ENCODE assay signal across 16 cellular contexts in genomic region chr14:83255015-83255726, GRCh38.
A peak's percentile ranks its signal among the peaks of the same experiment; 100 is the strongest.
DNase-seq lines count a peak whose midpoint lies in the region; ATAC-seq, FAIRE-seq and TF ChIP-seq lines count a peak whose summit lies in the region.
"Had no signal": no experiment of that assay in that cellular context is flagged by ENCODE, and none has a peak within 500 bp of the region (broad histone marks: within the 10 kb centered on the region; RNA-seq: fewer than 3 reads in every experiment).

No MANE protein-coding gene starts in this region.

- DNase-seq in GM12865 (ENCODE audit: low read depth): peak; percentile 11
- DNase-seq in KBM-7: peak; percentile 1
- peak; percentile 19 for DNase-seq in GM12878 (ENCODE audit: low read depth, low spot score)
- no peak for DNase-seq in HUDEP-2 (lab: John Stamatoyannopoulos, UW; ENCODE audit: unreplicated experiment in 76 of 76)
- DNase-seq in nucleus accumbens (lab: John Stamatoyannopoulos, UW): no peak
- no peak for DNase-seq in COR-L47 (lab: John Stamatoyannopoulos, UW)
- DNase-seq in NCI-H146 treated with DMSO at 0.1 percent for 48 hours (lab: John Stamatoyannopoulos, UW; ENCODE audit: unreplicated experiment): no peak
- DNase-seq: brain microvascular endothelial cell, GOT3, hippocampal formation, mesendoderm, NCI-H1092 treated with DMSO at 0.1 percent for 48 hours, NCI-H526, posterior cingulate gyrus, SK-N-SH had no signal

- 2% methylated on average over 2 of the region's 2 CpGs for WGBS in GM12878 (ENCODE audit: insufficient coverage, insufficient replicate concordance, low lambda C conversion rate, missing lambda C conversion rate)

- ATAC-seq in HG02623 (IDR thresholded peaks at IDR 0.05; ENCODE audit: unreplicated experiment) (peak; percentile 61), GM12878 (peak; percentile 87)

- TF ChIP-seq POLR2A in GM12878 (IDR thresholded peaks at IDR 0.05; ENCODE audit: low read depth, low read length): no peak

- in situ Hi-C loops in KBM-7 (cut with MboI; ENCODE audit: low pct_unique_long_range_greater_than_20kb, low sequenced_read_pairs) (no loop called here), GM12878 (cut with MboI) (no loop called here)

- TF ChIP-seq CTCF in GM12865 (IDR thresholded peaks at IDR 0.05; ENCODE audit: insufficient read depth, low read depth, low read length, missing control alignments) (no peak), GM12878 (IDR thresholded peaks at IDR 0.05 in 2 of 3, conservative IDR thresholded peaks at IDR 0.05 in 1 of 3; ENCODE audit: control insufficient read depth in 2 of 3, extremely low read depth in 1 of 3, insufficient read depth in 1 of 3, low read depth in 3 of 3, low read length in 3 of 3) (no peak)

- no peaks in the 10 kb centered on the region for H3K4me1 ChIP-seq in GM12878 (ENCODE audit: control insufficient read depth, insufficient read depth, low read length)

- no peak for TF ChIP-seq EP300 in GM12878 (IDR thresholded peaks at IDR 0.05; ENCODE audit: borderline replicate concordance in 1 of 2, control insufficient read depth in 1 of 2, low read depth in 2 of 2, low read length in 2 of 2)

- no peak overlapping the region for H3K27ac ChIP-seq in GM12878 (ENCODE audit: control insufficient read depth, insufficient read depth)
- H3K27ac ChIP-seq: brain microvascular endothelial cell had no signal

- H3K27me3 ChIP-seq in GM12878 (replicated peaks in 1 of 2; ENCODE audit: control insufficient read depth in 2 of 2, insufficient read depth in 2 of 2, low read length in 1 of 2): no peaks in the 10 kb centered on the region
- H3K27me3 ChIP-seq: brain microvascular endothelial cell had no signal

- intact Hi-C loops in GM12878 (cut with micrococcal nuclease; ENCODE audit: unreplicated experiment): no loop called here

- SMC1A ChIA-PET in GM12878 (lab: Charles Lee; ENCODE audit: uncharacterized antibody, unreplicated experiment): interaction anchor here (0.6 to 1.2 kb wide), 2 partner anchors 31 to 81 kb away, joined by 3 to 4 read pairs; no protein-coding TSS in a partner anchor

- H3K9me3 ChIP-seq in GM12878 (replicated peaks; ENCODE audit: control insufficient read depth, insufficient read depth, low read length): no peaks in the 10 kb centered on the region
- H3K9me3 ChIP-seq: SK-N-SH had no signal

- FAIRE-seq in GM12878 (lab: Jason Lieb, UNC): no peak

- H3K36me3 ChIP-seq in GM12878 (ENCODE audit: control insufficient read depth in 2 of 2, insufficient read depth in 2 of 2, low read length in 1 of 2): no peaks in the 10 kb centered on the region
- H3K36me3 ChIP-seq: brain microvascular endothelial cell had no signal

- CTCF ChIA-PET in GM12878 (lab: Yijun Ruan, JAX): no interaction called here

- no peak overlapping the region for H3K4me3 ChIP-seq in GM12865 (ENCODE audit: low read depth, low read length)
- no peak overlapping the region for H3K4me3 ChIP-seq in GM12878

- no TSS peak for BruUV-seq in GM12878 (replicated peaks; lab: Mats Ljungman, UMichigan)

- POLR2A ChIA-PET in GM12878 (lab: Charles Lee): no interaction called here

- RAD21 ChIA-PET in GM12878 (lab: Charles Lee; ENCODE audit: unreplicated experiment): no interaction called here

- TF ChIP-seq RAD21 in GM12878 (IDR thresholded peaks at IDR 0.05; ENCODE audit: insufficient read depth, low read depth, low read length): no peak

- H3K79me2 ChIP-seq in GM12878 (ENCODE audit: control insufficient read depth, insufficient read depth, low read length): no peaks in the 10 kb centered on the region

- no peak overlapping the region for H3K4me2 ChIP-seq in GM12878 (ENCODE audit: control insufficient read depth, insufficient read depth)
- H3K4me2 ChIP-seq: SK-N-SH had no signal

- no peak overlapping the region for H2AFZ ChIP-seq in GM12878 (ENCODE audit: control insufficient read depth, low read depth, low read length)

- no peaks in the 10 kb centered on the region for H4K20me1 ChIP-seq in GM12878 (ENCODE audit: control insufficient read depth, insufficient read depth)

- H3K9ac ChIP-seq in GM12878 (ENCODE audit: control insufficient read depth, insufficient read depth, low read length): no peak overlapping the region
- H3K9ac ChIP-seq: SK-N-SH had no signal

TF ChIP-seq in GM12878, 131 proteins besides CTCF, POLR2A, EP300 and RAD21:
- TF ChIP-seq MEF2B (IDR thresholded peaks at IDR 0.05; ENCODE audit: partially characterized antibody, poor library complexity, severe bottlenecking) (peak; percentile 94), NFIC (IDR thresholded peaks at IDR 0.05; ENCODE audit: low read depth, low read length) (peak; percentile 28; the same call in 1 of the 2 replicates), MTA2 (IDR thresholded peaks at IDR 0.05; ENCODE audit: low read depth) (peak; percentile 93), MLLT1 (IDR thresholded peaks at IDR 0.05) (peak; percentile 71; the same call in 1 of the 2 replicates), IKZF1 (conservative IDR thresholded peaks at IDR 0.05) (peak; percentile 54; the same call in 1 of the 2 replicates), ZNF622 (IDR thresholded peaks at IDR 0.05) (no peak), NR2F1 (conservative IDR thresholded peaks at IDR 0.05) (peak; percentile 73; the same call in 1 of the 2 replicates), BCL11A (IDR thresholded peaks at IDR 0.05; ENCODE audit: low read depth, low read length) (peak; percentile 74), GATAD2B (conservative IDR thresholded peaks at IDR 0.05; ENCODE audit: low read depth) (no peak), RUNX3 (IDR thresholded peaks at IDR 0.05; ENCODE audit: low read length) (peak; percentile 62), MEF2A (IDR thresholded peaks at IDR 0.05; ENCODE audit: insufficient read depth, low read depth, low read length) (no peak), NR2C1 (IDR thresholded peaks at IDR 0.05) (no peak), BMI1 (IDR thresholded peaks at IDR 0.05; ENCODE audit: borderline replicate concordance) (peak; percentile 1; the same call in 1 of the 2 replicates), ATF7 (IDR thresholded peaks at IDR 0.05; ENCODE audit: low read depth) (peak; percentile 40), PAX5 (IDR thresholded peaks at IDR 0.05; ENCODE audit: borderline replicate concordance, low read depth, low read length) (peak; percentile 38; the same call in 1 of the 2 replicates)
- TF ChIP-seq, protein P1, sequence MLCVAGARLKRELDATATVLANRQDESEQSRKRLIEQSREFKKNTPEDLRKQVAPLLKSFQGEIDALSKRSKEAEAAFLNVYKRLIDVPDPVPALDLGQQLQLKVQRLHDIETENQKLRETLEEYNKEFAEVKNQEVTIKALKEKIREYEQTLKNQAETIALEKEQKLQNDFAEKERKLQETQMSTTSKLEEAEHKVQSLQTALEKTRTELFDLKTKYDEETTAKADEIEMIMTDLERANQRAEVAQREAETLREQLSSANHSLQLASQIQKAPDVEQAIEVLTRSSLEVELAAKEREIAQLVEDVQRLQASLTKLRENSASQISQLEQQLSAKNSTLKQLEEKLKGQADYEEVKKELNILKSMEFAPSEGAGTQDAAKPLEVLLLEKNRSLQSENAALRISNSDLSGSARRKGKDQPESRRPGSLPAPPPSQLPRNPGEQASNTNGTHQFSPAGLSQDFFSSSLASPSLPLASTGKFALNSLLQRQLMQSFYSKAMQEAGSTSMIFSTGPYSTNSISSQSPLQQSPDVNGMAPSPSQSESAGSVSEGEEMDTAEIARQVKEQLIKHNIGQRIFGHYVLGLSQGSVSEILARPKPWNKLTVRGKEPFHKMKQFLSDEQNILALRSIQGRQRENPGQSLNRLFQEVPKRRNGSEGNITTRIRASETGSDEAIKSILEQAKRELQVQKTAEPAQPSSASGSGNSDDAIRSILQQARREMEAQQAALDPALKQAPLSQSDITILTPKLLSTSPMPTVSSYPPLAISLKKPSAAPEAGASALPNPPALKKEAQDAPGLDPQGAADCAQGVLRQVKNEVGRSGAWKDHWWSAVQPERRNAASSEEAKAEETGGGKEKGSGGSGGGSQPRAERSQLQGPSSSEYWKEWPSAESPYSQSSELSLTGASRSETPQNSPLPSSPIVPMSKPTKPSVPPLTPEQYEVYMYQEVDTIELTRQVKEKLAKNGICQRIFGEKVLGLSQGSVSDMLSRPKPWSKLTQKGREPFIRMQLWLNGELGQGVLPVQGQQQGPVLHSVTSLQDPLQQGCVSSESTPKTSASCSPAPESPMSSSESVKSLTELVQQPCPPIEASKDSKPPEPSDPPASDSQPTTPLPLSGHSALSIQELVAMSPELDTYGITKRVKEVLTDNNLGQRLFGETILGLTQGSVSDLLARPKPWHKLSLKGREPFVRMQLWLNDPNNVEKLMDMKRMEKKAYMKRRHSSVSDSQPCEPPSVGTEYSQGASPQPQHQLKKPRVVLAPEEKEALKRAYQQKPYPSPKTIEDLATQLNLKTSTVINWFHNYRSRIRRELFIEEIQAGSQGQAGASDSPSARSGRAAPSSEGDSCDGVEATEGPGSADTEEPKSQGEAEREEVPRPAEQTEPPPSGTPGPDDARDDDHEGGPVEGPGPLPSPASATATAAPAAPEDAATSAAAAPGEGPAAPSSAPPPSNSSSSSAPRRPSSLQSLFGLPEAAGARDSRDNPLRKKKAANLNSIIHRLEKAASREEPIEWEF (IDR thresholded peaks at IDR 0.05; ENCODE audit: insufficient replicate concordance, low read depth, low read length): no peak

Comparison
In these comparisons a context has a peak if more than half of its experiments do, and no peak if none do; other contexts are left out.
1. DNase-seq: peak in GM12865 (single experiment), KBM-7 (single experiment) and GM12878 (single experiment); none in HUDEP-2 (0 of 76), nucleus accumbens (0 of 56), COR-L47 (single experiment) and NCI-H146 treated with DMSO at 0.1 percent for 48 hours (single experiment).